1 cellular context compared by ENCODE assay signal in the genomic region with DNA sequence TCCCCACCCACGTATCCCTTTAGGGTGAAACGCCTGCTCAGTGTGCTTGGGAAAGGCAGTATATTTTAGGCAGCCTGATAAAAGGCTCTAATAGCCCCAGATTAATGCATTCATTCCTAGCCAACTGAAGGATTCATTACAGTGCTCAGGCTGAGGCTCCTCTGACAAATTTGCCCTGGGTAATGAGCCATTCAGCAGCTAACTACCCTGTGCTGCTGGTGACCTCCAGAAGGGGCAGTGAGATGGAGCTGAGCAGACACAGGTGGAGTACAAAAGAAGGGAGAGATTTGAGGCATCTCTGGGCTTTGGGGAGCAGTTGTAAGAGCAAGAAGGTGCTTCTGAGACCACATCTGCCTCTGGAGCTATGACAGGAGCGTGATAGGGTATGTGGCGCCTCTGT.
TF ChIP-seq lines count a peak whose summit lies in the region.

No MANE protein-coding gene starts in this region.

TF ChIP-seq in IMR-90, 13 proteins besides CTCF, POLR2A, EP300 and RAD21 (continued from another document):
- TF ChIP-seq, protein P1, sequence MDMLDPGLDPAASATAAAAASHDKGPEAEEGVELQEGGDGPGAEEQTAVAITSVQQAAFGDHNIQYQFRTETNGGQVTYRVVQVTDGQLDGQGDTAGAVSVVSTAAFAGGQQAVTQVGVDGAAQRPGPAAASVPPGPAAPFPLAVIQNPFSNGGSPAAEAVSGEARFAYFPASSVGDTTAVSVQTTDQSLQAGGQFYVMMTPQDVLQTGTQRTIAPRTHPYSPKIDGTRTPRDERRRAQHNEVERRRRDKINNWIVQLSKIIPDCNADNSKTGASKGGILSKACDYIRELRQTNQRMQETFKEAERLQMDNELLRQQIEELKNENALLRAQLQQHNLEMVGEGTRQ (IDR thresholded peaks at IDR 0.05; ENCODE audit: low read depth, low read length), result no peak
- TF ChIP-seq NFE2L2 (IDR thresholded peaks at IDR 0.05; ENCODE audit: low read depth, low read length) (no peak), CEBPB (IDR thresholded peaks at IDR 0.05; ENCODE audit: low read depth, low read length) (no peak), SMC3 (IDR thresholded peaks at IDR 0.05; ENCODE audit: low read depth, low read length) (no peak), RFX5 (IDR thresholded peaks at IDR 0.05; ENCODE audit: low read depth, low read length) (no peak), MAZ (IDR thresholded peaks at IDR 0.05; ENCODE audit: borderline replicate concordance, low read depth, low read length) (no peak), FOS (IDR thresholded peaks at IDR 0.05; ENCODE audit: low read depth, low read length) (no peak), RCOR1 (IDR thresholded peaks at IDR 0.05; ENCODE audit: insufficient replicate concordance, low read length) (no peak), MXI1 (IDR thresholded peaks at IDR 0.05; ENCODE audit: borderline replicate concordance, low read depth, low read length) (no peak), MAFK (IDR thresholded peaks at IDR 0.05; ENCODE audit: low read depth, low read length) (no peak)
